Comparison of ENCODE assay signal across 1 cellular context in the genomic region with DNA sequence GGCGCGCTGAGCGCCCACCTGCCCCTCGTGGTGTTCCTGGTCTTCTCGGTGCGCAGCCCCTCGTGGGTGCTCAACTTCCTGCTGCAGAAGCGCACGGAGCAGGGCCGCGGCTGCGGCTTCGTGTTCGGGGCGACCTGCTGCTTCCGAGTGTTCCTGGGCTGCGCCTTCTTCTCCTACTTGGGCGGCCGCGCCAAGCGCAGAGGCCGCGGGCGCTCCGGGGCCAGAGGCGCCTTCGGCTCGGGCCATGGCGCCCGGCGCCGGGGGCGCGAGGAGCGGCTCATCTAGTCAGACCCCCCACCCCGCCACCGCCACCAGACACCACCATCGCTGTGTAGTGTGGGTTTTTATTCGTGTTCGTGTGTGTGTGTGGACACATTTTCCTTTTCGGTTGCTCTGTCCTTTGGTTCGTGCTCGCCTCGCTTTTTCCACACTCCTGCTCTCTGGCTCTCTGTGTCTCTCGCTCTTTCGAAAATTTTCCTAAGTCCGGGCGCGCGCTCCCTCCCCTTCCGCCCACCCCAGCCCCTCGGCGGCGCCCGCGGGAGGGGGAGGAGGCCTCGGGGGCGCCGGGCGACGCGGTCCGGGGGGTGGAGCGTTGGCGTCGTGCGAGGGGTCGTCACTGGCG.
A peak's percentile ranks its signal among the peaks of the same experiment; 100 is the strongest.
TF ChIP-seq lines count a peak whose summit lies in the region.

No MANE protein-coding gene starts in this region.

TF ChIP-seq in HepG2, 621 proteins besides CTCF, POLR2A, EP300 and RAD21 (continued from another document and continues in another):
- TF ChIP-seq, protein P1, sequence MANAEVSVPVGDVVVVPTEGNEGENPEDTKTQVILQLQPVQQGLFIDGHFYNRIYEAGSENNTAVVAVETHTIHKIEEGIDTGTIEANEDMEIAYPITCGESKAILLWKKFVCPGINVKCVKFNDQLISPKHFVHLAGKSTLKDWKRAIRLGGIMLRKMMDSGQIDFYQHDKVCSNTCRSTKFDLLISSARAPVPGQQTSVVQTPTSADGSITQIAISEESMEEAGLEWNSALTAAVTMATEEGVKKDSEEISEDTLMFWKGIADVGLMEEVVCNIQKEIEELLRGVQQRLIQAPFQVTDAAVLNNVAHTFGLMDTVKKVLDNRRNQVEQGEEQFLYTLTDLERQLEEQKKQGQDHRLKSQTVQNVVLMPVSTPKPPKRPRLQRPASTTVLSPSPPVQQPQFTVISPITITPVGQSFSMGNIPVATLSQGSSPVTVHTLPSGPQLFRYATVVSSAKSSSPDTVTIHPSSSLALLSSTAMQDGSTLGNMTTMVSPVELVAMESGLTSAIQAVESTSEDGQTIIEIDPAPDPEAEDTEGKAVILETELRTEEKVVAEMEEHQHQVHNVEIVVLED (CRISPR knock-in tag; IDR thresholded peaks at IDR 0.05; ENCODE audit: borderline replicate concordance): peak; percentile 73
- TF ChIP-seq KDM5A (IDR thresholded peaks at IDR 0.05; ENCODE audit: borderline replicate concordance, low read length): no peak
- TF ChIP-seq SP5 (CRISPR knock-in tag; IDR thresholded peaks at IDR 0.05; ENCODE audit: borderline replicate concordance, low read depth): peak; percentile 74
- no peak for TF ChIP-seq ONECUT2 (CRISPR knock-in tag; IDR thresholded peaks at IDR 0.05)
- peak; percentile 90 for TF ChIP-seq AGO2 (optimal IDR thresholded peaks at IDR 0.05; ENCODE audit: low read depth, low read length)
- 0 out of 2 replicates have a peak, but pooled peaks have one; percentile 18 for TF ChIP-seq ZNF747 (CRISPR knock-in tag; IDR thresholded peaks at IDR 0.05; ENCODE audit: borderline replicate concordance)
- no peak for TF ChIP-seq JARID2 (CRISPR knock-in tag; IDR thresholded peaks at IDR 0.05; ENCODE audit: insufficient replicate concordance)
- TF ChIP-seq ZBTB38 (CRISPR knock-in tag; IDR thresholded peaks at IDR 0.05): peak; percentile 45; the same call in 1 of the 2 replicates
- TF ChIP-seq, protein P2, sequence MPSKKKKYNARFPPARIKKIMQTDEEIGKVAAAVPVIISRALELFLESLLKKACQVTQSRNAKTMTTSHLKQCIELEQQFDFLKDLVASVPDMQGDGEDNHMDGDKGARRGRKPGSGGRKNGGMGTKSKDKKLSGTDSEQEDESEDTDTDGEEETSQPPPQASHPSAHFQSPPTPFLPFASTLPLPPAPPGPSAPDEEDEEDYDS (CRISPR knock-in tag; IDR thresholded peaks at IDR 0.05): 0 out of 2 replicates have a peak, but pooled peaks have one; percentile 14
- TF ChIP-seq KAT8 (CRISPR knock-in tag; IDR thresholded peaks at IDR 0.05): peak; percentile 53; the same call in 1 of the 2 replicates
- TF ChIP-seq NAIF1 (CRISPR knock-in tag; IDR thresholded peaks at IDR 0.05; ENCODE audit: borderline replicate concordance): no peak
- TF ChIP-seq, protein P3, sequence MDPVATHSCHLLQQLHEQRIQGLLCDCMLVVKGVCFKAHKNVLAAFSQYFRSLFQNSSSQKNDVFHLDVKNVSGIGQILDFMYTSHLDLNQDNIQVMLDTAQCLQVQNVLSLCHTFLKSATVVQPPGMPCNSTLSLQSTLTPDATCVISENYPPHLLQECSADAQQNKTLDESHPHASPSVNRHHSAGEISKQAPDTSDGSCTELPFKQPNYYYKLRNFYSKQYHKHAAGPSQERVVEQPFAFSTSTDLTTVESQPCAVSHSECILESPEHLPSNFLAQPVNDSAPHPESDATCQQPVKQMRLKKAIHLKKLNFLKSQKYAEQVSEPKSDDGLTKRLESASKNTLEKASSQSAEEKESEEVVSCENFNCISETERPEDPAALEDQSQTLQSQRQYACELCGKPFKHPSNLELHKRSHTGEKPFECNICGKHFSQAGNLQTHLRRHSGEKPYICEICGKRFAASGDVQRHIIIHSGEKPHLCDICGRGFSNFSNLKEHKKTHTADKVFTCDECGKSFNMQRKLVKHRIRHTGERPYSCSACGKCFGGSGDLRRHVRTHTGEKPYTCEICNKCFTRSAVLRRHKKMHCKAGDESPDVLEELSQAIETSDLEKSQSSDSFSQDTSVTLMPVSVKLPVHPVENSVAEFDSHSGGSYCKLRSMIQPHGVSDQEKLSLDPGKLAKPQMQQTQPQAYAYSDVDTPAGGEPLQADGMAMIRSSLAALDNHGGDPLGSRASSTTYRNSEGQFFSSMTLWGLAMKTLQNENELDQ (CRISPR knock-in tag; IDR thresholded peaks at IDR 0.05; ENCODE audit: borderline replicate concordance): no peak
- no peak for TF ChIP-seq ZNF160 (CRISPR knock-in tag; IDR thresholded peaks at IDR 0.05)
- no peak for TF ChIP-seq NFATC3 (CRISPR knock-in tag; IDR thresholded peaks at IDR 0.05)
- no peak for TF ChIP-seq ZNF292 (CRISPR knock-in tag; IDR thresholded peaks at IDR 0.05; ENCODE audit: borderline replicate concordance, low read depth)
- 0 out of 2 replicates have a peak, but pooled peaks have one; percentile 87 for TF ChIP-seq ISX (CRISPR knock-in tag; conservative IDR thresholded peaks at IDR 0.05)
- TF ChIP-seq, protein P4, sequence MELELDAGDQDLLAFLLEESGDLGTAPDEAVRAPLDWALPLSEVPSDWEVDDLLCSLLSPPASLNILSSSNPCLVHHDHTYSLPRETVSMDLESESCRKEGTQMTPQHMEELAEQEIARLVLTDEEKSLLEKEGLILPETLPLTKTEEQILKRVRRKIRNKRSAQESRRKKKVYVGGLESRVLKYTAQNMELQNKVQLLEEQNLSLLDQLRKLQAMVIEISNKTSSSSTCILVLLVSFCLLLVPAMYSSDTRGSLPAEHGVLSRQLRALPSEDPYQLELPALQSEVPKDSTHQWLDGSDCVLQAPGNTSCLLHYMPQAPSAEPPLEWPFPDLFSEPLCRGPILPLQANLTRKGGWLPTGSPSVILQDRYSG (CRISPR knock-in tag; IDR thresholded peaks at IDR 0.05): 0 out of 2 replicates have a peak, but pooled peaks have one; percentile 70
- TF ChIP-seq, protein P5, sequence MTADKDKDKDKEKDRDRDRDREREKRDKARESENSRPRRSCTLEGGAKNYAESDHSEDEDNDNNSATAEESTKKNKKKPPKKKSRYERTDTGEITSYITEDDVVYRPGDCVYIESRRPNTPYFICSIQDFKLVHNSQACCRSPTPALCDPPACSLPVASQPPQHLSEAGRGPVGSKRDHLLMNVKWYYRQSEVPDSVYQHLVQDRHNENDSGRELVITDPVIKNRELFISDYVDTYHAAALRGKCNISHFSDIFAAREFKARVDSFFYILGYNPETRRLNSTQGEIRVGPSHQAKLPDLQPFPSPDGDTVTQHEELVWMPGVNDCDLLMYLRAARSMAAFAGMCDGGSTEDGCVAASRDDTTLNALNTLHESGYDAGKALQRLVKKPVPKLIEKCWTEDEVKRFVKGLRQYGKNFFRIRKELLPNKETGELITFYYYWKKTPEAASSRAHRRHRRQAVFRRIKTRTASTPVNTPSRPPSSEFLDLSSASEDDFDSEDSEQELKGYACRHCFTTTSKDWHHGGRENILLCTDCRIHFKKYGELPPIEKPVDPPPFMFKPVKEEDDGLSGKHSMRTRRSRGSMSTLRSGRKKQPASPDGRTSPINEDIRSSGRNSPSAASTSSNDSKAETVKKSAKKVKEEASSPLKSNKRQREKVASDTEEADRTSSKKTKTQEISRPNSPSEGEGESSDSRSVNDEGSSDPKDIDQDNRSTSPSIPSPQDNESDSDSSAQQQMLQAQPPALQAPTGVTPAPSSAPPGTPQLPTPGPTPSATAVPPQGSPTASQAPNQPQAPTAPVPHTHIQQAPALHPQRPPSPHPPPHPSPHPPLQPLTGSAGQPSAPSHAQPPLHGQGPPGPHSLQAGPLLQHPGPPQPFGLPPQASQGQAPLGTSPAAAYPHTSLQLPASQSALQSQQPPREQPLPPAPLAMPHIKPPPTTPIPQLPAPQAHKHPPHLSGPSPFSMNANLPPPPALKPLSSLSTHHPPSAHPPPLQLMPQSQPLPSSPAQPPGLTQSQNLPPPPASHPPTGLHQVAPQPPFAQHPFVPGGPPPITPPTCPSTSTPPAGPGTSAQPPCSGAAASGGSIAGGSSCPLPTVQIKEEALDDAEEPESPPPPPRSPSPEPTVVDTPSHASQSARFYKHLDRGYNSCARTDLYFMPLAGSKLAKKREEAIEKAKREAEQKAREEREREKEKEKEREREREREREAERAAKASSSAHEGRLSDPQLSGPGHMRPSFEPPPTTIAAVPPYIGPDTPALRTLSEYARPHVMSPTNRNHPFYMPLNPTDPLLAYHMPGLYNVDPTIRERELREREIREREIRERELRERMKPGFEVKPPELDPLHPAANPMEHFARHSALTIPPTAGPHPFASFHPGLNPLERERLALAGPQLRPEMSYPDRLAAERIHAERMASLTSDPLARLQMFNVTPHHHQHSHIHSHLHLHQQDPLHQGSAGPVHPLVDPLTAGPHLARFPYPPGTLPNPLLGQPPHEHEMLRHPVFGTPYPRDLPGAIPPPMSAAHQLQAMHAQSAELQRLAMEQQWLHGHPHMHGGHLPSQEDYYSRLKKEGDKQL (CRISPR knock-in tag; IDR thresholded peaks at IDR 0.05; ENCODE audit: low read depth): no peak
- TF ChIP-seq HDAC6 (IDR thresholded peaks at IDR 0.05; ENCODE audit: low read depth, low read length): no peak
- TF ChIP-seq, protein P6, sequence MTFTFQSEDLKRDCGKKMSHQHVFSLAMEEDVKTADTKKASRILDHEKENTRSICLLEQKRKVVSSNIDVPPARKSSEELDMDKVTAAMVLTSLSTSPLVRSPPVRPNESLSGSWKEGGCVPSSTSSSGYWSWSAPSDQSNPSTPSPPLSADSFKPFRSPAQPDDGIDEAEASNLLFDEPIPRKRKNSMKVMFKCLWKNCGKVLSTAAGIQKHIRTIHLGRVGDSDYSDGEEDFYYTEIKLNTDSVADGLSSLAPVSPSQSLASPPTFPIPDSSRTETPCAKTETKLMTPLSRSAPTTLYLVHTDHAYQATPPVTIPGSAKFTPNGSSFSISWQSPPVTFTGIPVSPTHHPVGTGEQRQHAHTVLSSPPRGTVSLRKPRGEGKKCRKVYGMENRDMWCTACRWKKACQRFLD (CRISPR knock-in tag; IDR thresholded peaks at IDR 0.05; ENCODE audit: borderline replicate concordance): no peak; the same call in 1 of the 2 replicates
- no peak for TF ChIP-seq ZNF672 (CRISPR knock-in tag; IDR thresholded peaks at IDR 0.05)
- peak; percentile 89 for TF ChIP-seq AKAP8 (CRISPR knock-in tag; IDR thresholded peaks at IDR 0.05)
- no peak for TF ChIP-seq RCOR2 (CRISPR knock-in tag; IDR thresholded peaks at IDR 0.05)
- TF ChIP-seq ZNF331 (CRISPR knock-in tag; IDR thresholded peaks at IDR 0.05): peak; percentile 54; the same call in 1 of the 2 replicates
- TF ChIP-seq SNRNP70 (IDR thresholded peaks at IDR 0.05; ENCODE audit: low read depth, low read length): no peak
- TF ChIP-seq RBM39 (IDR thresholded peaks at IDR 0.05; ENCODE audit: low read depth, low read length, poor library complexity, severe bottlenecking): peak; percentile 70
- TF ChIP-seq ELF1 (CRISPR knock-in tag; IDR thresholded peaks at IDR 0.05): no peak
- TF ChIP-seq ZNF766 (CRISPR knock-in tag; IDR thresholded peaks at IDR 0.05; ENCODE audit: borderline replicate concordance): no peak
- 0 out of 2 replicates have a peak, but pooled peaks have one; percentile 51 for TF ChIP-seq ZNF772 (CRISPR knock-in tag; IDR thresholded peaks at IDR 0.05)
- no peak for TF ChIP-seq NFIB (CRISPR knock-in tag; IDR thresholded peaks at IDR 0.05; ENCODE audit: borderline replicate concordance)
- TF ChIP-seq, protein P7, sequence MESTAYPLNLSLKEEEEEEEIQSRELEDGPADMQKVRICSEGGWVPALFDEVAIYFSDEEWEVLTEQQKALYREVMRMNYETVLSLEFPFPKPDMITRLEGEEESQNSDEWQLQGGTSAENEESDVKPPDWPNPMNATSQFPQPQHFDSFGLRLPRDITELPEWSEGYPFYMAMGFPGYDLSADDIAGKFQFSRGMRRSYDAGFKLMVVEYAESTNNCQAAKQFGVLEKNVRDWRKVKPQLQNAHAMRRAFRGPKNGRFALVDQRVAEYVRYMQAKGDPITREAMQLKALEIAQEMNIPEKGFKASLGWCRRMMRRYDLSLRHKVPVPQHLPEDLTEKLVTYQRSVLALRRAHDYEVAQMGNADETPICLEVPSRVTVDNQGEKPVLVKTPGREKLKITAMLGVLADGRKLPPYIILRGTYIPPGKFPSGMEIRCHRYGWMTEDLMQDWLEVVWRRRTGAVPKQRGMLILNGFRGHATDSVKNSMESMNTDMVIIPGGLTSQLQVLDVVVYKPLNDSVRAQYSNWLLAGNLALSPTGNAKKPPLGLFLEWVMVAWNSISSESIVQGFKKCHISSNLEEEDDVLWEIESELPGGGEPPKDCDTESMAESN (CRISPR knock-in tag; conservative IDR thresholded peaks at IDR 0.05): peak; percentile 45; the same call in 1 of the 2 replicates
- peak; percentile 78 for TF ChIP-seq MYC (CRISPR knock-in tag; IDR thresholded peaks at IDR 0.05; ENCODE audit: borderline replicate concordance)
- 0 out of 2 replicates have a peak, but pooled peaks have one; percentile 17 for TF ChIP-seq PHF21A (CRISPR knock-in tag; IDR thresholded peaks at IDR 0.05)
- no peak for TF ChIP-seq EEA1 (CRISPR knock-in tag; IDR thresholded peaks at IDR 0.05; ENCODE audit: borderline replicate concordance)
- TF ChIP-seq ZNF777 (CRISPR knock-in tag; IDR thresholded peaks at IDR 0.05): peak; percentile 44; the same call in 1 of the 2 replicates
- TF ChIP-seq, protein P8, sequence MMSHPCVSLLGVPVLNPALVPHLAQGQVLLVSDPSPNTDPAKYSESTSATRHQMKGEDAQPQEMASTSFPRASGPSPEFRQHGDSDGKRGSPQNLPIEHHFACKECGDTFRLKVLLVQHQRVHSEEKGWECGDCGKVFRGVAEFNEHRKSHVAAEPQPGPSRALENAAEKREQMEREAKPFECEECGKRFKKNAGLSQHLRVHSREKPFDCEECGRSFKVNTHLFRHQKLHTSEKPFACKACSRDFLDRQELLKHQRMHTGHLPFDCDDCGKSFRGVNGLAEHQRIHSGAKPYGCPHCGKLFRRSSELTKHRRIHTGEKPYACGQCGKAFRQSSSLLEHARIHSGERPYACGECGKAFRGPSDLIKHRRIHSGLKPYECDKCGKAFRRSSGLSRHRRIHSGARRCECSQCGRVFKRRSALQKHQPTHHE (CRISPR knock-in tag; IDR thresholded peaks at IDR 0.05; ENCODE audit: borderline replicate concordance): peak; percentile 69; the same call in 1 of the 2 replicates
- TF ChIP-seq MLLT10 (CRISPR knock-in tag; IDR thresholded peaks at IDR 0.05): no peak
- TF ChIP-seq GABPB1 (CRISPR knock-in tag; IDR thresholded peaks at IDR 0.05): peak; percentile 77; the same call in 1 of the 2 replicates
- TF ChIP-seq DNMT3B (CRISPR knock-in tag; conservative IDR thresholded peaks at IDR 0.05): no peak
- peak; percentile 39; the same call in 1 of the 2 replicates for TF ChIP-seq ZSCAN25 (CRISPR knock-in tag; IDR thresholded peaks at IDR 0.05)
- TF ChIP-seq ZFY (CRISPR knock-in tag; IDR thresholded peaks at IDR 0.05): peak; percentile 61; the same call in 1 of the 2 replicates
- TF ChIP-seq, protein P9, sequence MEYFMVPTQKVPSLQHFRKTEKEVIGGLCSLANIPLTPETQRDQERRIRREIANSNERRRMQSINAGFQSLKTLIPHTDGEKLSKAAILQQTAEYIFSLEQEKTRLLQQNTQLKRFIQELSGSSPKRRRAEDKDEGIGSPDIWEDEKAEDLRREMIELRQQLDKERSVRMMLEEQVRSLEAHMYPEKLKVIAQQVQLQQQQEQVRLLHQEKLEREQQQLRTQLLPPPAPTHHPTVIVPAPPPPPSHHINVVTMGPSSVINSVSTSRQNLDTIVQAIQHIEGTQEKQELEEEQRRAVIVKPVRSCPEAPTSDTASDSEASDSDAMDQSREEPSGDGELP (IDR thresholded peaks at IDR 0.05; ENCODE audit: borderline replicate concordance, low read depth): no peak
- TF ChIP-seq, protein P10, sequence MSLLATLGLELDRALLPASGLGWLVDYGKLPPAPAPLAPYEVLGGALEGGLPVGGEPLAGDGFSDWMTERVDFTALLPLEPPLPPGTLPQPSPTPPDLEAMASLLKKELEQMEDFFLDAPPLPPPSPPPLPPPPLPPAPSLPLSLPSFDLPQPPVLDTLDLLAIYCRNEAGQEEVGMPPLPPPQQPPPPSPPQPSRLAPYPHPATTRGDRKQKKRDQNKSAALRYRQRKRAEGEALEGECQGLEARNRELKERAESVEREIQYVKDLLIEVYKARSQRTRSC (CRISPR knock-in tag; IDR thresholded peaks at IDR 0.05; ENCODE audit: low read depth): no peak
- no peak for TF ChIP-seq ZNF496 (CRISPR knock-in tag; IDR thresholded peaks at IDR 0.05; ENCODE audit: insufficient replicate concordance)
